Comparison of ENCODE assay signal across 21 cellular contexts in the genomic region with DNA sequence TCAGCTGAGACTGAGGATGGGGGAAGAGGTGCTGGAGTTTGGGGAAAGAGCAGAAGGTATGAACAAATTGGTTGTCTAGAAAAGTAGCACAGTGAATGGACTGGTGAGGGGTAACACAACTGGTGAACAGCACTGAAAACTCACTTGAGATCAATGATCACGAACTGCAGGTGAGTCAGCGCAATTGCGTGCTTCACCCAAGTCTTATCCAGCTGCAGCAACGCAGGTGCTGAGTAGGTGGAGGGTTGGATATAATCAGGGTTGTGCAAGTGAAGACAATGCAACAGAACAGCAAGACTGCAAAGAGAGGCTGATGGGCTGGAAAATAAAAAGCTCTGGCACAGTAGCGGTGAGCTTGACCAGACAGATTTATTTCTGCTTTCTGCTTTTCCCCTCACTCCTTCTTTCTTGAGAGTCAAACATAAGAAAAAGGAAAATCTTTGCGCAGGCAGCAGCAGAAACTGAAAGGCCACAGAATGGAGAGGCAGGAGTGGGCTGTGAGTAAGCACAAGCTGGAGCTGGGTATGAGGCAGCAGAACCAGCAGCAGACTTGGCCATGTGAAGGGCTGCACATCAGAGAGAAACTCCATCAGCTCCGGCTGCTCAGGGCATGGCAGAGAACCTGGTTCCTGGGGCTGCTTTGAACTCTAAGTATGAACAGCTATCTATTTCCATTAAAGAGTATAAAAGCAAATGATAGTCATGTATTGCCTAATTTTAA.
DNase-seq lines count a peak whose midpoint lies in the region; ATAC-seq and TF ChIP-seq lines count a peak whose summit lies in the region.
"Had no signal": no experiment of that assay in that cellular context is flagged by ENCODE, and none has a peak within 500 bp of the region (broad histone marks: within the 10 kb centered on the region; RNA-seq: fewer than 3 reads in every experiment).

No MANE protein-coding gene starts in this region.

- peaks cover 29% of the 10 kb centered on the region for H3K4me1 Mint-ChIP-seq in MCF 10A (ENCODE audit: insufficient read depth, unreplicated experiment)
- no peaks in the 10 kb centered on the region for H3K4me1 Mint-ChIP-seq in naive thymus-derived CD4-positive, alpha-beta T cell
- H3K4me1 Mint-ChIP-seq in activated CD4-positive, alpha-beta memory T cell treated with anti-CD3 and anti-CD28 coated beads, Interleukin-2, amount 10 ng/mL, durations not matched to agents 7 days and 5 days: no peaks in the 10 kb centered on the region
- no peaks in the 10 kb centered on the region for H3K4me1 Mint-ChIP-seq in activated CD4-positive, alpha-beta T cell treated with anti-CD3 and anti-CD28 coated beads, Interleukin-2, amount 10 ng/mL, durations not matched to agents 7 days and 5 days
- H3K4me1 Mint-ChIP-seq: activated naive CD4-positive, alpha-beta T cell treated with anti-CD3 and anti-CD28 coated beads, Interleukin-2, amount 50 U/mL, for 24 hours; CD4-positive, alpha-beta memory T cell had no signal

- no peaks in the 10 kb centered on the region for H3K36me3 ChIP-seq in breast epithelium
- no peaks in the 10 kb centered on the region for H3K36me3 ChIP-seq in naive thymus-derived CD4-positive, alpha-beta T cell (ENCODE audit: control insufficient read depth in 2 of 3, insufficient read depth in 3 of 3, low read length in 3 of 3)
- H3K36me3 ChIP-seq: ovary had no signal

- no peak for TF ChIP-seq POLR2A in breast epithelium (IDR thresholded peaks at IDR 0.05)

- TF ChIP-seq CTCF in MCF 10A (IDR thresholded peaks at IDR 0.05; ENCODE audit: unreplicated experiment) (no peak), breast epithelium (IDR thresholded peaks at IDR 0.05) (no peak)

- no peak overlapping the region for H3K27ac ChIP-seq in breast epithelium
- H3K27ac ChIP-seq in naive thymus-derived CD4-positive, alpha-beta T cell (ENCODE audit: low read depth, low read length): no peak overlapping the region
- H3K27ac ChIP-seq: body of pancreas, KMS-11, ovary had no signal

- peak overlapping the region; percentile 24 for H3K4me3 Mint-ChIP-seq in MCF 10A (ENCODE audit: unreplicated experiment)
- no peak overlapping the region for H3K4me3 Mint-ChIP-seq in naive thymus-derived CD4-positive, alpha-beta T cell
- no peak overlapping the region for H3K4me3 Mint-ChIP-seq in activated CD4-positive, alpha-beta memory T cell treated with anti-CD3 and anti-CD28 coated beads, Interleukin-2, amount 10 ng/mL, durations not matched to agents 7 days and 5 days
- no peak overlapping the region for H3K4me3 Mint-ChIP-seq in activated CD4-positive, alpha-beta T cell treated with anti-CD3 and anti-CD28 coated beads, Interleukin-2, amount 10 ng/mL, durations not matched to agents 7 days and 5 days
- H3K4me3 Mint-ChIP-seq: activated naive CD4-positive, alpha-beta T cell treated with anti-CD3 and anti-CD28 coated beads, Interleukin-2, amount 50 U/mL, for 24 hours; stimulated activated naive B cell treated with anti-CD40 and anti-IgM and Interleukin-4, amounts not matched to agents 10 μg/mL and 1 μg/mL and 100 μg/mL, for 72 hours had no signal

- intact Hi-C loops in MCF 10A (cut with micrococcal nuclease): loop anchor here (5.0 kb wide), 1 partner anchor 100 kb away; the partner anchor contains the start of gene ARL5A
- intact Hi-C loops in breast epithelium (cut with DNase I; ENCODE audit: low total_unique reads): no loop called here
- intact Hi-C loops in naive thymus-derived CD4-positive, alpha-beta T cell (cut with micrococcal nuclease): no loop called here

- H3K36me3 Mint-ChIP-seq in MCF 10A (ENCODE audit: insufficient read depth, unreplicated experiment): peaks cover 6% of the 10 kb centered on the region
- H3K36me3 Mint-ChIP-seq in naive thymus-derived CD4-positive, alpha-beta T cell: no peaks in the 10 kb centered on the region
- no peaks in the 10 kb centered on the region for H3K36me3 Mint-ChIP-seq in activated CD4-positive, alpha-beta memory T cell treated with anti-CD3 and anti-CD28 coated beads, Interleukin-2, amount 10 ng/mL, durations not matched to agents 7 days and 5 days (ENCODE audit: low read depth)
- H3K36me3 Mint-ChIP-seq in activated CD4-positive, alpha-beta T cell treated with anti-CD3 and anti-CD28 coated beads, Interleukin-2, amount 10 ng/mL, durations not matched to agents 7 days and 5 days (ENCODE audit: low read depth): no peaks in the 10 kb centered on the region
- H3K36me3 Mint-ChIP-seq: activated naive CD4-positive, alpha-beta T cell treated with anti-CD3 and anti-CD28 coated beads, Interleukin-2, amount 50 U/mL, for 24 hours; CD4-positive, alpha-beta memory T cell; stimulated activated naive B cell treated with anti-CD40 and anti-IgM and Interleukin-4, amounts not matched to agents 10 μg/mL and 1 μg/mL and 100 μg/mL, for 72 hours had no signal

- H3K4me3 ChIP-seq in breast epithelium: no peak overlapping the region
- H3K4me3 ChIP-seq in naive thymus-derived CD4-positive, alpha-beta T cell (ENCODE audit: low read length): no peak overlapping the region
- H3K4me3 ChIP-seq: body of pancreas, ovary, smooth muscle cell had no signal

- H3K9me3 ChIP-seq in breast epithelium: no peaks in the 10 kb centered on the region
- H3K9me3 ChIP-seq in naive thymus-derived CD4-positive, alpha-beta T cell (ENCODE audit: control insufficient read depth in 2 of 3, low read length in 3 of 3): no peaks in the 10 kb centered on the region
- H3K9me3 ChIP-seq: body of pancreas, ovary had no signal

- H3K27ac Mint-ChIP-seq in MCF 10A (ENCODE audit: low read depth, unreplicated experiment): peak overlapping the region; percentile 33
- H3K27ac Mint-ChIP-seq in naive thymus-derived CD4-positive, alpha-beta T cell: peak overlapping the region in 1 of 9 donors; percentile 38
- no peak overlapping the region for H3K27ac Mint-ChIP-seq in activated CD4-positive, alpha-beta memory T cell treated with anti-CD3 and anti-CD28 coated beads, Interleukin-2, amount 10 ng/mL, durations not matched to agents 7 days and 5 days
- H3K27ac Mint-ChIP-seq in activated CD4-positive, alpha-beta T cell treated with anti-CD3 and anti-CD28 coated beads, Interleukin-2, amount 10 ng/mL, durations not matched to agents 7 days and 5 days: no peak overlapping the region
- H3K27ac Mint-ChIP-seq: activated naive CD4-positive, alpha-beta T cell treated with anti-CD3 and anti-CD28 coated beads, Interleukin-2, amount 50 U/mL, for 24 hours; CD4-positive, alpha-beta memory T cell; stimulated activated naive B cell treated with anti-CD40 and anti-IgM and Interleukin-4, amounts not matched to agents 10 μg/mL and 1 μg/mL and 100 μg/mL, for 72 hours had no signal

- ATAC-seq in naive thymus-derived CD4-positive, alpha-beta T cell: peak; percentile 49
- no peak for ATAC-seq in GM19351 (IDR thresholded peaks at IDR 0.05; ENCODE audit: unreplicated experiment)
- ATAC-seq: body of pancreas; SK-N-SH treated with all-trans-retinoic acid at 6 μM for 48 hours; stimulated activated naive B cell treated with anti-CD40 and anti-IgM and Interleukin-4, amounts not matched to agents 10 μg/mL and 1 μg/mL and 100 μg/mL, for 72 hours had no signal

- CTCF ChIA-PET in MCF 10A (lab: Yijun Ruan, JAX): interaction anchor here (0.7 to 1.9 kb wide), 6 partner anchors 14 to 100 kb away, joined by 3 to 14 read pairs (median 5); partner anchors contain the start of gene ARL5A
- CTCF ChIA-PET in naive thymus-derived CD4-positive, alpha-beta T cell (lab: Charles Lee): no interaction called here
- CTCF ChIA-PET in activated CD4-positive, alpha-beta memory T cell treated with anti-CD3 and anti-CD28 coated beads, Interleukin-2, amount 10 ng/mL, durations not matched to agents 7 days and 5 days (lab: Charles Lee): interaction anchor here (1.0 kb wide), 1 partner anchor 24 kb away, joined by 3 read pairs; no protein-coding TSS in a partner anchor
- CTCF ChIA-PET in activated CD4-positive, alpha-beta T cell treated with anti-CD3 and anti-CD28 coated beads, Interleukin-2, amount 10 ng/mL, durations not matched to agents 7 days and 5 days (lab: Charles Lee): no interaction called here

- POLR2A ChIA-PET in MCF 10A (lab: Yijun Ruan, JAX): interaction anchor here (0.6 to 3.2 kb wide), 14 partner anchors 10 to 1879 kb away, joined by 3 to 37 read pairs (median 4); partner anchors contain the start of genes ARL5A and STAM2
- POLR2A ChIA-PET in naive thymus-derived CD4-positive, alpha-beta T cell (lab: Charles Lee): no interaction called here
- POLR2A ChIA-PET in activated CD4-positive, alpha-beta memory T cell treated with anti-CD3 and anti-CD28 coated beads, Interleukin-2, amount 10 ng/mL, durations not matched to agents 7 days and 5 days (lab: Charles Lee): no interaction called here
- POLR2A ChIA-PET in activated CD4-positive, alpha-beta T cell treated with anti-CD3 and anti-CD28 coated beads, Interleukin-2, amount 10 ng/mL, durations not matched to agents 7 days and 5 days (lab: Charles Lee): no interaction called here

- DNase-seq in MCF 10A (ENCODE audit: unreplicated experiment) (peak; percentile 84), breast epithelium (ENCODE audit: low spot score in 2 of 2) (no peak), cerebellum (ENCODE audit: low spot score) (peak; percentile 24), NAMALWA (ENCODE audit: low spot score) (no peak)
- no peak for DNase-seq in naive thymus-derived CD4-positive, alpha-beta T cell
- DNase-seq in activated CD4-positive, alpha-beta memory T cell treated with anti-CD3 and anti-CD28 coated beads, Interleukin-2, amount 10 ng/mL, durations not matched to agents 7 days and 5 days: no peak
- DNase-seq in activated CD4-positive, alpha-beta T cell treated with anti-CD3 and anti-CD28 coated beads, Interleukin-2, amount 10 ng/mL, durations not matched to agents 7 days and 5 days: no peak
- DNase-seq: ACHN; activated CD4-positive, alpha-beta T cell treated with anti-CD3 and anti-CD28 coated beads, Interleukin-2, amount 50 U/mL, for 1 hour; activated T-cell treated with anti-CD3 and anti-CD28 coated beads, Interleukin-2, amount 50 U/mL, for 1 hour; body of pancreas; CD4-positive, alpha-beta memory T cell; hippocampal formation; NCI-H524 treated with DMSO at 0.1 percent for 48 hours; ovary; stimulated activated naive B cell treated with anti-CD40 and anti-IgM and Interleukin-4, amounts not matched to agents 10 μg/mL and 1 μg/mL and 100 μg/mL, for 72 hours had no signal

- no peaks in the 10 kb centered on the region for H3K9me3 Mint-ChIP-seq in MCF 10A (ENCODE audit: unreplicated experiment)
- H3K9me3 Mint-ChIP-seq in naive thymus-derived CD4-positive, alpha-beta T cell: peaks cover 0 to 4% (median 0%) of the 10 kb centered on the region in 11 donors
- no peaks in the 10 kb centered on the region for H3K9me3 Mint-ChIP-seq in activated CD4-positive, alpha-beta memory T cell treated with anti-CD3 and anti-CD28 coated beads, Interleukin-2, amount 10 ng/mL, durations not matched to agents 7 days and 5 days
- no peaks in the 10 kb centered on the region for H3K9me3 Mint-ChIP-seq in activated CD4-positive, alpha-beta T cell treated with anti-CD3 and anti-CD28 coated beads, Interleukin-2, amount 10 ng/mL, durations not matched to agents 7 days and 5 days
- H3K9me3 Mint-ChIP-seq: activated naive CD4-positive, alpha-beta T cell treated with anti-CD3 and anti-CD28 coated beads, Interleukin-2, amount 50 U/mL, for 24 hours; CD4-positive, alpha-beta memory T cell; stimulated activated naive B cell treated with anti-CD40 and anti-IgM and Interleukin-4, amounts not matched to agents 10 μg/mL and 1 μg/mL and 100 μg/mL, for 72 hours had no signal

- H3K4me1 ChIP-seq in breast epithelium: no peaks in the 10 kb centered on the region
- H3K4me1 ChIP-seq in naive thymus-derived CD4-positive, alpha-beta T cell (ENCODE audit: control insufficient read depth in 2 of 2, insufficient read depth in 2 of 2, low read length in 2 of 2): no peaks in the 10 kb centered on the region
- H3K4me1 ChIP-seq: body of pancreas had no signal

- no peaks in the 10 kb centered on the region for H3K27me3 ChIP-seq in breast epithelium
- no peaks in the 10 kb centered on the region for H3K27me3 ChIP-seq in naive thymus-derived CD4-positive, alpha-beta T cell (ENCODE audit: control insufficient read depth in 2 of 2, insufficient read depth in 2 of 2, low read length in 2 of 2)
- H3K27me3 ChIP-seq: body of pancreas, ovary had no signal

- TSS peak; percentile 82 for BruUV-seq in MCF 10A (replicated peaks; lab: Mats Ljungman, UMichigan)

- H3K27me3 Mint-ChIP-seq in MCF 10A (ENCODE audit: insufficient read depth, unreplicated experiment): no peaks in the 10 kb centered on the region
- H3K27me3 Mint-ChIP-seq in naive thymus-derived CD4-positive, alpha-beta T cell: peaks cover 9 to 20% (median 19%) of the 10 kb centered on the region in 5 donors
- peaks cover 35% of the 10 kb centered on the region for H3K27me3 Mint-ChIP-seq in activated CD4-positive, alpha-beta memory T cell treated with anti-CD3 and anti-CD28 coated beads, Interleukin-2, amount 10 ng/mL, durations not matched to agents 7 days and 5 days
- H3K27me3 Mint-ChIP-seq in activated CD4-positive, alpha-beta T cell treated with anti-CD3 and anti-CD28 coated beads, Interleukin-2, amount 10 ng/mL, durations not matched to agents 7 days and 5 days: peaks cover 31% of the 10 kb centered on the region

Comparison
In these comparisons a context has a peak if more than half of its experiments do, and no peak if none do; other contexts are left out.
1. DNase-seq: peak in MCF 10A (single experiment) and cerebellum (single experiment); none in breast epithelium (0 of 2), naive thymus-derived CD4-positive, alpha-beta T cell (0 of 9), NAMALWA (single experiment), activated CD4-positive, alpha-beta memory T cell treated with anti-CD3 and anti-CD28 coated beads, Interleukin-2, amount 10 ng/mL, durations not matched to agents 7 days and 5 days (single experiment) and activated CD4-positive, alpha-beta T cell treated with anti-CD3 and anti-CD28 coated beads, Interleukin-2, amount 10 ng/mL, durations not matched to agents 7 days and 5 days (single experiment).
2. CTCF ChIA-PET loops: an anchor here in MCF 10A (0.7 to 1.9 kb wide) and activated CD4-positive, alpha-beta memory T cell treated with anti-CD3 and anti-CD28 coated beads, Interleukin-2, amount 10 ng/mL, durations not matched to agents 7 days and 5 days (1.0 kb wide); none called in naive thymus-derived CD4-positive, alpha-beta T cell and activated CD4-positive, alpha-beta T cell treated with anti-CD3 and anti-CD28 coated beads, Interleukin-2, amount 10 ng/mL, durations not matched to agents 7 days and 5 days.